Comparison of ENCODE assay signal across 8 cellular contexts in genomic region chr19:7926727-7927604, GRCh38. TPM values are rescaled to one million over a fixed set of nuclear protein-coding genes. Genes with fewer than 3 reads are reported as not detected.
A peak's percentile ranks its signal among the peaks of the same experiment; 100 is the strongest.
DNase-seq lines count a peak whose midpoint lies in the region; ATAC-seq, FAIRE-seq and TF ChIP-seq lines count a peak whose summit lies in the region.

No MANE protein-coding gene starts in this region.

- no peak overlapping the region for H3K4me3 ChIP-seq in astrocyte (ENCODE audit: insufficient read depth, low read depth, low read length)
- H3K4me3 ChIP-seq in mucosa of descending colon, result no peak overlapping the region

- H3K4me3 Mint-ChIP-seq in astrocyte (ENCODE audit: unreplicated experiment), result peak overlapping the region; percentile 83

- H3K36me3 Mint-ChIP-seq in astrocyte (ENCODE audit: low read depth, unreplicated experiment), result peaks cover 7% of the 10 kb centered on the region

- H3K79me2 ChIP-seq in astrocyte (ENCODE audit: insufficient read depth, low read length), result peaks cover under 1% of the 10 kb centered on the region

- peak overlapping the region; percentile 97 for H3K4me2 ChIP-seq in astrocyte (ENCODE audit: low read length)

- no peaks in the 10 kb centered on the region for H3K9me3 ChIP-seq in astrocyte (ENCODE audit: insufficient read depth, low read depth, low read length)
- H3K9me3 ChIP-seq in mucosa of descending colon, result no peaks in the 10 kb centered on the region

- DNase-seq in astrocyte (ENCODE audit: low read depth) (no peak), mucosa of descending colon (peak in 2 of 3 donors; percentile 47 to 61), NCI-H2227 (lab: John Stamatoyannopoulos, UW; ENCODE audit: unreplicated experiment) (no peak), NCI-H2029 treated with DMSO at 0.1 percent for 48 hours (lab: John Stamatoyannopoulos, UW) (no peak)

- peaks cover 19% of the 10 kb centered on the region for H4K20me1 ChIP-seq in astrocyte (ENCODE audit: insufficient read depth, low read length)

- TF ChIP-seq POLR2A in GM19193 (IDR thresholded peaks at IDR 0.05; ENCODE audit: extremely low read depth, insufficient read depth, insufficient read length), result peak; percentile 0

- H2AFZ ChIP-seq in astrocyte (ENCODE audit: low read depth, low read length), result no peak overlapping the region

- H3K27me3 ChIP-seq in astrocyte (ENCODE audit: insufficient read depth, low read length), result no peaks in the 10 kb centered on the region

- ATAC-seq in mucosa of descending colon (no peak), GM18519 (IDR thresholded peaks at IDR 0.05; ENCODE audit: low FRiP score, unreplicated experiment) (no peak), HG02840 (IDR thresholded peaks at IDR 0.05; ENCODE audit: low FRiP score, unreplicated experiment) (no peak)

- H3K27ac ChIP-seq in 22Rv1 (peak overlapping the region; percentile 97), astrocyte (ENCODE audit: low read depth, low read length) (no peak overlapping the region)

- peaks cover 16% of the 10 kb centered on the region for H3K4me1 Mint-ChIP-seq in astrocyte (ENCODE audit: low read depth, unreplicated experiment)

- no peaks in the 10 kb centered on the region for H3K27me3 Mint-ChIP-seq in astrocyte (ENCODE audit: low read depth, unreplicated experiment)

- no peak for FAIRE-seq in astrocyte (lab: Jason Lieb, UNC)

- intact Hi-C loops in mucosa of descending colon (cut with DNase I, micrococcal nuclease), result no loop called here

- TF ChIP-seq CTCF in 22Rv1 (IDR thresholded peaks at IDR 0.05) (no peak), astrocyte (IDR thresholded peaks at IDR 0.05; ENCODE audit: insufficient read depth, low read depth, low read length) (no peak), mucosa of descending colon (IDR thresholded peaks at IDR 0.05) (no peak)

- H3K27ac Mint-ChIP-seq in astrocyte (ENCODE audit: unreplicated experiment), result peak overlapping the region; percentile 84

- no peaks in the 10 kb centered on the region for H3K9me3 Mint-ChIP-seq in astrocyte (ENCODE audit: unreplicated experiment)

- H3K36me3 ChIP-seq in astrocyte (ENCODE audit: insufficient read depth, low read length) (peaks cover 5% of the 10 kb centered on the region), mucosa of descending colon (ENCODE audit: low read depth) (no peaks in the 10 kb centered on the region)

- no peak overlapping the region for H3K9ac ChIP-seq in astrocyte (ENCODE audit: low read length)

- H3K4me1 ChIP-seq in astrocyte (ENCODE audit: insufficient read depth, low read length) (peaks cover 32% of the 10 kb centered on the region), mucosa of descending colon (ENCODE audit: low read depth) (peaks cover 12% of the 10 kb centered on the region)

RNA-seq across cellular contexts. Expression of gene CTXN1, which starts 1.0 kb away (rescaled TPM):
- total RNA-seq in astrocyte, result 49.5 and 55.9 TPM in 2 replicates
- total RNA-seq in mucosa of descending colon, result 10 to 100 TPM in 1 of 3 donors, 1 to 10 TPM in 1, under 1 TPM in 1; 0.69 to 28.3 (median 1.9) TPM

RNA-seq across cellular contexts. Expression of gene SNAPC2, which starts 6.8 kb away (rescaled TPM):
- 14.7 and 15.2 TPM in 2 replicates for total RNA-seq in astrocyte
- total RNA-seq in mucosa of descending colon, result 10 to 100 TPM; 10.7 to 22.1 (median 14.7) TPM

RNA-seq across cellular contexts. Expression of gene TGFBR3L, which starts 12.3 kb away (rescaled TPM):
- total RNA-seq in astrocyte, result 2.8 and 4.6 TPM in 2 replicates
- under 1 TPM in 1 of 3 donors, not detected in 2; 0.79 TPM for total RNA-seq in mucosa of descending colon

RNA-seq across cellular contexts. Expression of gene TIMM44, which starts 16.5 kb away (rescaled TPM):
- total RNA-seq in astrocyte, result 60.5 and 71.1 TPM in 2 replicates
- 10 to 100 TPM; 55.5 to 80.4 (median 63.4) TPM for total RNA-seq in mucosa of descending colon

RNA-seq across cellular contexts. Expression of gene MAP2K7, which starts 23.3 kb away (rescaled TPM):
- total RNA-seq in astrocyte (20.9 and 22.9 TPM in 2 replicates), mucosa of descending colon (10 to 100 TPM; 31.5 to 49.2 (median 41.7) TPM)

Comparison
In these comparisons a context has a peak if more than half of its experiments do, and no peak if none do; other contexts are left out.
1. DNase-seq: peak in mucosa of descending colon (2 of 3); none in astrocyte (single experiment), NCI-H2227 (single experiment) and NCI-H2029 treated with DMSO at 0.1 percent for 48 hours (single experiment).